In genomic region chr17:16386126-16386507, GRCh38 we compare ENCODE assay signal across 8 cellular contexts. TPM values are rescaled to one million over a fixed set of nuclear protein-coding genes. Genes with fewer than 3 reads are reported as not detected.
DNase-seq lines count a peak whose midpoint lies in the region; ATAC-seq and TF ChIP-seq lines count a peak whose summit lies in the region.
"Not testable (repeated sequence)": the region's sequence is repeated elsewhere in the genome, so short reads cannot be mapped to it uniquely, and the experiment has no call there.

No MANE protein-coding gene starts in this region.

- peaks cover 34% of the 10 kb centered on the region for H3K79me2 ChIP-seq in GM23248 (ENCODE audit: insufficient read depth)
- H3K79me2 ChIP-seq in PC-3 (ENCODE audit: low read length) = peaks cover 24% of the 10 kb centered on the region

- peak overlapping the region; percentile 86 for H3K4me3 Mint-ChIP-seq in activated T-cell treated with anti-CD3 and anti-CD28 coated beads, Interleukin-2, amount 50 U/mL, for 4 hours
- peak overlapping the region; percentile 93 for H3K4me3 Mint-ChIP-seq in natural killer cell
- peak overlapping the region; percentile 89 for H3K4me3 Mint-ChIP-seq in stimulated activated effector memory CD8-positive, alpha-beta T cell treated with anti-CD3 and anti-CD28 coated beads, Interleukin-12 subunit alpha, Interleukin-12 subunit beta, amount 100 ng/mL, for 72 hours

- POLR2A ChIA-PET in A673 (lab: Charles Lee; ENCODE audit: low non-redundant PET); PC-3 (lab: Charles Lee; ENCODE audit: unreplicated experiment): not testable (repeated sequence)

- WGBS in GM23248 (ENCODE audit: low coverage in 1 of 2, low lambda C conversion rate in 2 of 2, missing lambda C conversion rate in 2 of 2), 2 experiments = 18 to 19% methylated on average over 20 to 23 of the region's 23 CpGs

- not testable (repeated sequence) for H3K4me1 ChIP-seq in A673 (ENCODE audit: insufficient read depth, low read length, poor library complexity, severe bottlenecking)
- H3K4me1 ChIP-seq in GM23248 (ENCODE audit: insufficient read depth) (peaks cover 15% of the 10 kb centered on the region), PC-3 (ENCODE audit: insufficient read depth, low read length) (peaks cover 15% of the 10 kb centered on the region), colonic mucosa (peaks cover 10% of the 10 kb centered on the region)

- DNase-seq in A673 (ENCODE audit: low spot score); GM23248; PC-3; activated T-cell treated with anti-CD3 and anti-CD28 coated beads, Interleukin-2, amount 50 U/mL, for 4 hours; colonic mucosa; natural killer cell; stimulated activated effector memory CD8-positive, alpha-beta T cell treated with anti-CD3 and anti-CD28 coated beads, Interleukin-12 subunit alpha, Interleukin-12 subunit beta, amount 100 ng/mL, for 72 hours (ENCODE audit: low spot score in 2 of 2): not testable (repeated sequence)

- H3K27ac Mint-ChIP-seq in natural killer cell = peak overlapping the region; percentile 78 to 83
- H3K27ac Mint-ChIP-seq in stimulated activated effector memory CD8-positive, alpha-beta T cell treated with anti-CD3 and anti-CD28 coated beads, Interleukin-12 subunit alpha, Interleukin-12 subunit beta, amount 100 ng/mL, for 72 hours = not testable (repeated sequence)

- CTCF ChIA-PET in A673 (lab: Charles Lee); PC-3 (lab: Charles Lee): not testable (repeated sequence)

- intact Hi-C loops in A673 (cut with micrococcal nuclease; ENCODE audit: unreplicated experiment); colonic mucosa (cut with DNase I): not testable (repeated sequence)
- intact Hi-C loops in PC-3 (cut with micrococcal nuclease) (loop anchor here (5.0 kb wide), 1 partner anchor 136 kb away; no protein-coding TSS in a partner anchor), natural killer cell (cut with micrococcal nuclease) (loop anchor here (1.0 to 2.0 kb wide), 2 partner anchors 29 to 135 kb away; partner anchors contain the start of gene TRPV2)

- peaks cover 24% of the 10 kb centered on the region for H3K36me3 Mint-ChIP-seq in activated T-cell treated with anti-CD3 and anti-CD28 coated beads, Interleukin-2, amount 50 U/mL, for 4 hours (ENCODE audit: insufficient read depth)
- peaks cover 13% of the 10 kb centered on the region for H3K36me3 Mint-ChIP-seq in natural killer cell
- peaks cover 30% of the 10 kb centered on the region for H3K36me3 Mint-ChIP-seq in stimulated activated effector memory CD8-positive, alpha-beta T cell treated with anti-CD3 and anti-CD28 coated beads, Interleukin-12 subunit alpha, Interleukin-12 subunit beta, amount 100 ng/mL, for 72 hours

- TF ChIP-seq CTCF in A673 (conservative IDR thresholded peaks at IDR 0.05; ENCODE audit: low read depth, low read length); PC-3 (conservative IDR thresholded peaks at IDR 0.05; ENCODE audit: low read depth, low read length); colonic mucosa (IDR thresholded peaks at IDR 0.05); natural killer cell (IDR thresholded peaks at IDR 0.05): not testable (repeated sequence)

- not testable (repeated sequence) for ATAC-seq in PC-3; activated T-cell treated with anti-CD3 and anti-CD28 coated beads, Interleukin-2, amount 50 U/mL, for 4 hours; natural killer cell; stimulated activated effector memory CD8-positive, alpha-beta T cell treated with anti-CD3 and anti-CD28 coated beads, Interleukin-12 subunit alpha, Interleukin-12 subunit beta, amount 100 ng/mL, for 72 hours

- H4K20me1 ChIP-seq in GM23248 (ENCODE audit: insufficient read depth) = not testable (repeated sequence)
- peaks cover 27% of the 10 kb centered on the region for H4K20me1 ChIP-seq in PC-3 (ENCODE audit: low read length)

- H3K27me3 ChIP-seq in A673 (replicated peaks; ENCODE audit: insufficient read depth, low read depth, low read length, poor library complexity); GM23248 (replicated peaks; ENCODE audit: insufficient read depth); PC-3 (ENCODE audit: low read length); colonic mucosa: not testable (repeated sequence)

- peaks cover 24% of the 10 kb centered on the region for H3K36me3 ChIP-seq in A673 (ENCODE audit: insufficient read depth, low read length, poor library complexity, severe bottlenecking)
- H3K36me3 ChIP-seq in GM23248 (ENCODE audit: low read depth) = peaks cover 15% of the 10 kb centered on the region
- peaks cover 14% of the 10 kb centered on the region for H3K36me3 ChIP-seq in PC-3 (ENCODE audit: low read depth, low read length)
- H3K36me3 ChIP-seq in colonic mucosa = peaks cover 11% of the 10 kb centered on the region

- not testable (repeated sequence) for H3K9me2 ChIP-seq in GM23248 (ENCODE audit: insufficient read depth); PC-3 (replicated peaks; ENCODE audit: low read length)

- not testable (repeated sequence) for H3K27me3 Mint-ChIP-seq in activated T-cell treated with anti-CD3 and anti-CD28 coated beads, Interleukin-2, amount 50 U/mL, for 4 hours (ENCODE audit: low read depth); natural killer cell (ENCODE audit: low read depth in 2 of 2)

- H3F3A ChIP-seq in GM23248 (ENCODE audit: insufficient read depth) = peaks cover 24% of the 10 kb centered on the region
- peaks cover 11% of the 10 kb centered on the region for H3F3A ChIP-seq in PC-3 (ENCODE audit: low read length, unreplicated experiment)

- H3K27ac ChIP-seq in A673 (ENCODE audit: low read depth, low read length, poor library complexity, severe bottlenecking) (peak overlapping the region; percentile 71), GM23248 (peak overlapping the region; percentile 18; the same call in 1 of the 2 replicates), PC-3 (ENCODE audit: low read length) (0 out of 2 replicates have a peak overlapping the region, but pooled peaks have one; percentile 22), colonic mucosa (peak overlapping the region; percentile 60)

- not testable (repeated sequence) for BruUV-seq in A673 (replicated peaks; lab: Mats Ljungman, UMichigan); PC-3 (replicated peaks; lab: Mats Ljungman, UMichigan)

- H3K9ac ChIP-seq in GM23248 (peak overlapping the region; percentile 46; the same call in 1 of the 2 replicates), PC-3 (ENCODE audit: low read length) (peak overlapping the region; percentile 69), colonic mucosa (ENCODE audit: low read depth in 2 of 2, low read length in 2 of 2) (peak overlapping the region; percentile 34 to 49)

- peak overlapping the region; percentile 53 for H3K4me3 ChIP-seq in A673 (ENCODE audit: low read depth, low read length, poor library complexity, severe bottlenecking)
- peak overlapping the region; percentile 71 for H3K4me3 ChIP-seq in GM23248
- H3K4me3 ChIP-seq in PC-3 (ENCODE audit: low read length) = peak overlapping the region; percentile 65
- peak overlapping the region; percentile 22 for H3K4me3 ChIP-seq in colonic mucosa
- peak overlapping the region; percentile 15 for H3K4me3 ChIP-seq in iPS-11a (ENCODE audit: low read depth, low read length)

- H2AFZ ChIP-seq in GM23248 (peak overlapping the region; percentile 80), PC-3 (ENCODE audit: low read length) (peak overlapping the region; percentile 89)

- peaks cover 41% of the 10 kb centered on the region for H3K4me1 Mint-ChIP-seq in activated T-cell treated with anti-CD3 and anti-CD28 coated beads, Interleukin-2, amount 50 U/mL, for 4 hours (ENCODE audit: low read depth)
- peaks cover 38% of the 10 kb centered on the region in 2 donors for H3K4me1 Mint-ChIP-seq in natural killer cell
- peaks cover 36% of the 10 kb centered on the region for H3K4me1 Mint-ChIP-seq in stimulated activated effector memory CD8-positive, alpha-beta T cell treated with anti-CD3 and anti-CD28 coated beads, Interleukin-12 subunit alpha, Interleukin-12 subunit beta, amount 100 ng/mL, for 72 hours

- not testable (repeated sequence) for H3K9me3 ChIP-seq in A673 (ENCODE audit: low read depth, low read length, poor library complexity, severe bottlenecking); GM23248 (ENCODE audit: low read depth); PC-3 (ENCODE audit: low read length); colonic mucosa

- H3K9me3 Mint-ChIP-seq in activated T-cell treated with anti-CD3 and anti-CD28 coated beads, Interleukin-2, amount 50 U/mL, for 4 hours; natural killer cell; stimulated activated effector memory CD8-positive, alpha-beta T cell treated with anti-CD3 and anti-CD28 coated beads, Interleukin-12 subunit alpha, Interleukin-12 subunit beta, amount 100 ng/mL, for 72 hours: not testable (repeated sequence)

- in situ Hi-C loops in GM23248 (cut with MboI) = not testable (repeated sequence)

- peak overlapping the region; percentile 52 for H3K4me2 ChIP-seq in GM23248 (ENCODE audit: unreplicated experiment)
- peak overlapping the region; percentile 87 for H3K4me2 ChIP-seq in PC-3 (ENCODE audit: low read length)

RNA-seq across cellular contexts. Expression of gene UBB, which starts 5.2 kb away (rescaled TPM):
- total RNA-seq in A673 (2021) (2,497 and 2,658 TPM in 2 replicates), PC-3 (2014; rRNA removed) (2,112 and 2,970 TPM in 2 replicates), colonic mucosa (1,000 to 10,000 TPM; 1,436 to 2,044 TPM), natural killer cell (1,000 to 10,000 TPM; 1,492 to 1,665 (median 1,530) TPM)
- total RNA-seq in GM23248 (2014; rRNA removed; shearing (Covaris generic)) = 586 and 786 TPM in 2 replicates
- 1,286 and 1,305 TPM in 2 replicates for polyA plus RNA-seq in GM23248 (2016; fragmentation: Nextera tagmentation; extraction: Ambion mirVana)
- 1,000 to 10,000 TPM; 1,915 to 2,057 (median 1,991) TPM for total RNA-seq in activated T-cell treated with anti-CD3 and anti-CD28 coated beads, Interleukin-2, amount 50 U/mL, for 4 hours

RNA-seq across cellular contexts. Expression of gene TRPV2, which starts 29.3 kb away (rescaled TPM):
- total RNA-seq in A673 (2021) (not detected in 2 replicates), PC-3 (2014; rRNA removed) (0.69 and 1.9 TPM in 2 replicates), colonic mucosa (1 to 10 TPM; 5.4 to 7.4 TPM), natural killer cell (100 to 1,000 TPM; 138 to 163 (median 147) TPM)
- 23.9 and 25.8 TPM in 2 replicates for total RNA-seq in GM23248 (2014; rRNA removed; shearing (Covaris generic))
- 19.5 and 19.6 TPM in 2 replicates for polyA plus RNA-seq in GM23248 (2016; fragmentation: Nextera tagmentation; extraction: Ambion mirVana)
- total RNA-seq in activated T-cell treated with anti-CD3 and anti-CD28 coated beads, Interleukin-2, amount 50 U/mL, for 4 hours = 10 to 100 TPM; 24.7 to 34.0 (median 31.0) TPM

RNA-seq across cellular contexts. Expression of gene CENPV, which starts 32.8 kb away (rescaled TPM):
- 147 and 166 TPM in 2 replicates for total RNA-seq in A673 (2021)
- 9.4 and 11.8 TPM in 2 replicates for total RNA-seq in GM23248 (2014; rRNA removed; shearing (Covaris generic))
- 6.8 and 8.7 TPM in 2 replicates for polyA plus RNA-seq in GM23248 (2016; fragmentation: Nextera tagmentation; extraction: Ambion mirVana)
- not detected in 2 replicates for total RNA-seq in PC-3 (2014; rRNA removed)
- total RNA-seq in activated T-cell treated with anti-CD3 and anti-CD28 coated beads, Interleukin-2, amount 50 U/mL, for 4 hours = 100 to 1,000 TPM in 2 of 3 donors, 10 to 100 TPM in 1; 78.4 to 122 (median 103) TPM
- 10 to 100 TPM; 60.6 to 77.4 TPM for total RNA-seq in colonic mucosa
- total RNA-seq in natural killer cell = 10 to 100 TPM; 11.3 to 20.0 (median 15.1) TPM

Comparison
In these comparisons a context has a peak if more than half of its experiments do, and no peak if none do; other contexts are left out.
1. H3K27ac ChIP-seq: peak in every context shown above with its lines; median percentile 71 in A673; 60 in colonic mucosa; 22 in PC-3; 18 in GM23248.
2. H3K4me3 ChIP-seq: peak in every context shown above with its lines; median percentile 71 in GM23248; 65 in PC-3; 53 in A673; 22 in colonic mucosa; 15 in iPS-11a.
3. RNA of gene CENPV, which starts 32.8 kb away (total RNA-seq): 147 to 166 TPM in A673, 78.4 to 122 TPM in activated T-cell treated with anti-CD3 and anti-CD28 coated beads, Interleukin-2, amount 50 U/mL, for 4 hours, 60.6 to 77.4 TPM in colonic mucosa, 11.3 to 20.0 TPM in natural killer cell and 9.4 to 11.8 TPM in GM23248; not detected in PC-3; every median in the first group is over 10 times any median in the second.
4. Peak in every context shown above with its lines, with median percentiles within 50 percentile points of each other: H3K9ac ChIP-seq and H3K4me3 Mint-ChIP-seq.